25 cellular contexts compared by ENCODE assay signal in genomic region chr2:100613719-100614118, GRCh38.
"Had no signal": no experiment of that assay in that cellular context is flagged by ENCODE, and none has a peak within 500 bp of the region (broad histone marks: within the 10 kb centered on the region; RNA-seq: fewer than 3 reads in every experiment).

No MANE protein-coding gene starts in this region.

- FAIRE-seq: pancreas, small intestine, urothelium cell line had no signal

- H2AFZ ChIP-seq: hepatocyte had no signal

- H3K4me1 ChIP-seq: heart right ventricle, pancreas, prostate gland, sigmoid colon, spleen, suprapubic skin, tibial artery, upper lobe of right lung had no signal

- H3K4me1 Mint-ChIP-seq: mesothelial cell of epicardium; natural killer cell; stimulated activated effector memory CD8-positive, alpha-beta T cell treated with anti-CD3 and anti-CD28 coated beads, Interleukin-12 subunit alpha, Interleukin-12 subunit beta, amount 100 ng/mL, for 72 hours had no signal

- H3K9me3 Mint-ChIP-seq: mesothelial cell of epicardium; naive B cell; natural killer cell; stimulated activated effector memory CD8-positive, alpha-beta T cell treated with anti-CD3 and anti-CD28 coated beads, Interleukin-12 subunit alpha, Interleukin-12 subunit beta, amount 100 ng/mL, for 72 hours had no signal

- H3K4me2 ChIP-seq: hepatocyte had no signal

- ATAC-seq: heart right ventricle; natural killer cell; pancreas; right cardiac atrium; stimulated activated effector memory CD8-positive, alpha-beta T cell treated with anti-CD3 and anti-CD28 coated beads, Interleukin-12 subunit alpha, Interleukin-12 subunit beta, amount 100 ng/mL, for 72 hours; upper lobe of right lung had no signal

- H3K9me3 ChIP-seq: heart right ventricle, left ventricle myocardium inferior, pancreas, prostate gland, sigmoid colon, spleen, suprapubic skin, thoracic aorta, tibial artery, upper lobe of right lung had no signal

- DNase-seq: heart right ventricle; left ventricle myocardium inferior; mesendoderm; naive B cell; natural killer cell; pancreas; posterior cingulate gyrus; retina; right cardiac atrium; sigmoid colon; small intestine; spleen; stimulated activated CD4-positive, alpha-beta T cell treated with anti-CD3 and anti-CD28 coated beads, Interleukin-4, amount 100 ng/mL, for 24 hours; stimulated activated naive CD4-positive, alpha-beta T cell; tibial artery; trophoblast cell had no signal

- H3K27ac Mint-ChIP-seq: mesothelial cell of epicardium; natural killer cell; stimulated activated effector memory CD8-positive, alpha-beta T cell treated with anti-CD3 and anti-CD28 coated beads, Interleukin-12 subunit alpha, Interleukin-12 subunit beta, amount 100 ng/mL, for 72 hours had no signal

- H3K27me3 ChIP-seq: heart right ventricle, hepatocyte, pancreas, sigmoid colon, suprapubic skin, upper lobe of right lung had no signal

- H3K4me3 Mint-ChIP-seq: mesothelial cell of epicardium; naive B cell; natural killer cell; stimulated activated effector memory CD8-positive, alpha-beta T cell treated with anti-CD3 and anti-CD28 coated beads, Interleukin-12 subunit alpha, Interleukin-12 subunit beta, amount 100 ng/mL, for 72 hours had no signal

- H3K79me2 ChIP-seq: hepatocyte had no signal

- H3K27ac ChIP-seq: heart right ventricle, hepatocyte, left ventricle myocardium inferior, pancreas, prostate gland, sigmoid colon, spleen, suprapubic skin, thoracic aorta, tibial artery, upper lobe of right lung had no signal

- H3K4me3 ChIP-seq: heart right ventricle, hepatocyte, left ventricle myocardium inferior, lung, pancreas, prostate gland, sigmoid colon, spleen, suprapubic skin, thoracic aorta, tibial artery, upper lobe of right lung had no signal

- H3K36me3 ChIP-seq: heart right ventricle, left ventricle myocardium inferior, pancreas, prostate gland, sigmoid colon, spleen, suprapubic skin, thoracic aorta, tibial artery, upper lobe of right lung had no signal

- H3K36me3 Mint-ChIP-seq: mesothelial cell of epicardium; naive B cell; natural killer cell; stimulated activated effector memory CD8-positive, alpha-beta T cell treated with anti-CD3 and anti-CD28 coated beads, Interleukin-12 subunit alpha, Interleukin-12 subunit beta, amount 100 ng/mL, for 72 hours had no signal
